ENCODE assay signal across 1 cellular context in the genomic region with DNA sequence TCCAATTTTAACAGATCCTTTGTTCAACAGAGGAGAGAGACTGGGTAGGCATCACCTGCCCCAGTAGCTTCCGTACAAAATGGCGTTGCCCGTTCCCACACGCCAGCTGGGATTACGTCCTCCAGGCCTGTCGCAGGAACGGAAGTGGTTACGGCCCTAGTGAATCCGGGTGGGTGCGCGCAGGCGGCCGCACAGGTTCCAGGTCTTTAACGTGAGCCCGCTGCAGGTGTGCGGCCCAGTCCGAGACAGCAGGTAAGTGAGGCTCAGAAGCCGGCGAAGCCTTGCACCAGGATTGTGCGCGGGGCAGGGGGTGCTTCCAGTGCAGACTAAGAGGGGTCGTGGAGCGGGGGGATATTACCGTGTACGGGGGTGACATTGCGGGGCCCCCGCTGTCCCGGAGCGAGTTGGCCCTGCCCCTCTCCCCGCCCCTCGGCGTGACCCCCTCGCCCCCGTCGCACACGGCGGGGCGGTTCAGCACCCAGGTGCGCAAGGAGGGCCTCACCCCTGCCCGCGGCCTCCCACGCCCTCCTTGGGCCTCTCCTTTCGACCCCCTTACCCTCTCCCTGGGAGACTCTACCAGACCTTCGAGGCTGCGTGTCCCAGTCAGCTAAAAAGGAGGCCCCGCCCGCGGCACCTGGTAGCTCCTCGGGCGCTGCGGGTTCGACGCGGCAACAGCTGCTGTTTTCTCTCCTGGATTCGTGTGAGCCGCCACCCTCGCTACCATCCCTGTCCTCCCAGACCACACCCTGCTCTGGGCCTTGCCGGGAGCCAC.
TF ChIP-seq lines count a peak whose summit lies in the region.

A gene with protein sequence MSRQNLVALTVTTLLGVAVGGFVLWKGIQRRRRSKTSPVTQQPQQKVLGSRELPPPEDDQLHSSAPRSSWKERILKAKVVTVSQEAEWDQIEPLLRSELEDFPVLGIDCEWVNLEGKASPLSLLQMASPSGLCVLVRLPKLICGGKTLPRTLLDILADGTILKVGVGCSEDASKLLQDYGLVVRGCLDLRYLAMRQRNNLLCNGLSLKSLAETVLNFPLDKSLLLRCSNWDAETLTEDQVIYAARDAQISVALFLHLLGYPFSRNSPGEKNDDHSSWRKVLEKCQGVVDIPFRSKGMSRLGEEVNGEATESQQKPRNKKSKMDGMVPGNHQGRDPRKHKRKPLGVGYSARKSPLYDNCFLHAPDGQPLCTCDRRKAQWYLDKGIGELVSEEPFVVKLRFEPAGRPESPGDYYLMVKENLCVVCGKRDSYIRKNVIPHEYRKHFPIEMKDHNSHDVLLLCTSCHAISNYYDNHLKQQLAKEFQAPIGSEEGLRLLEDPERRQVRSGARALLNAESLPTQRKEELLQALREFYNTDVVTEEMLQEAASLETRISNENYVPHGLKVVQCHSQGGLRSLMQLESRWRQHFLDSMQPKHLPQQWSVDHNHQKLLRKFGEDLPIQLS (plus strand): TSS at position 159 of the 772 bp plus-strand sequence. CDS start 17,973 bp downstream, outside the sequence.

TF ChIP-seq in HepG2, 621 proteins besides CTCF, POLR2A, EP300 and RAD21 (continued from another document and continues in another):
- TF ChIP-seq IRX3 (CRISPR knock-in tag; IDR thresholded peaks at IDR 0.05; ENCODE audit: borderline replicate concordance, low read depth), result no peak
- TF ChIP-seq ZNF563 (CRISPR knock-in tag; IDR thresholded peaks at IDR 0.05), result peak; percentile 73
- TF ChIP-seq ZNF468 (CRISPR knock-in tag; IDR thresholded peaks at IDR 0.05), result no peak
- no peak for TF ChIP-seq ARNT (IDR thresholded peaks at IDR 0.05)
- no peak for TF ChIP-seq ZNF3 (CRISPR knock-in tag; IDR thresholded peaks at IDR 0.05)
- TF ChIP-seq MTA3 (CRISPR knock-in tag; IDR thresholded peaks at IDR 0.05), result no peak
- TF ChIP-seq CBX2 (IDR thresholded peaks at IDR 0.05; ENCODE audit: low read depth, low read length), result no peak
- no peak; the same call in 1 of the 2 replicates for TF ChIP-seq CBX2 (CRISPR knock-in tag; IDR thresholded peaks at IDR 0.05; ENCODE audit: low read depth)
- TF ChIP-seq MAF1 (CRISPR knock-in tag; IDR thresholded peaks at IDR 0.05; ENCODE audit: borderline replicate concordance), result no peak
- TF ChIP-seq PHF8 (CRISPR knock-in tag; IDR thresholded peaks at IDR 0.05), result peak; percentile 93
- TF ChIP-seq, protein P1, sequence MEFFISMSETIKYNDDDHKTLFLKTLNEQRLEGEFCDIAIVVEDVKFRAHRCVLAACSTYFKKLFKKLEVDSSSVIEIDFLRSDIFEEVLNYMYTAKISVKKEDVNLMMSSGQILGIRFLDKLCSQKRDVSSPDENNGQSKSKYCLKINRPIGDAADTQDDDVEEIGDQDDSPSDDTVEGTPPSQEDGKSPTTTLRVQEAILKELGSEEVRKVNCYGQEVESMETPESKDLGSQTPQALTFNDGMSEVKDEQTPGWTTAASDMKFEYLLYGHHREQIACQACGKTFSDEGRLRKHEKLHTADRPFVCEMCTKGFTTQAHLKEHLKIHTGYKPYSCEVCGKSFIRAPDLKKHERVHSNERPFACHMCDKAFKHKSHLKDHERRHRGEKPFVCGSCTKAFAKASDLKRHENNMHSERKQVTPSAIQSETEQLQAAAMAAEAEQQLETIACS (CRISPR knock-in tag; IDR thresholded peaks at IDR 0.05), result peak; percentile 63; the same call in 1 of the 2 replicates
- TF ChIP-seq, protein P2, sequence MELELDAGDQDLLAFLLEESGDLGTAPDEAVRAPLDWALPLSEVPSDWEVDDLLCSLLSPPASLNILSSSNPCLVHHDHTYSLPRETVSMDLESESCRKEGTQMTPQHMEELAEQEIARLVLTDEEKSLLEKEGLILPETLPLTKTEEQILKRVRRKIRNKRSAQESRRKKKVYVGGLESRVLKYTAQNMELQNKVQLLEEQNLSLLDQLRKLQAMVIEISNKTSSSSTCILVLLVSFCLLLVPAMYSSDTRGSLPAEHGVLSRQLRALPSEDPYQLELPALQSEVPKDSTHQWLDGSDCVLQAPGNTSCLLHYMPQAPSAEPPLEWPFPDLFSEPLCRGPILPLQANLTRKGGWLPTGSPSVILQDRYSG (CRISPR knock-in tag; IDR thresholded peaks at IDR 0.05), result peak; percentile 47; the same call in 1 of the 2 replicates
- TF ChIP-seq, protein P3, sequence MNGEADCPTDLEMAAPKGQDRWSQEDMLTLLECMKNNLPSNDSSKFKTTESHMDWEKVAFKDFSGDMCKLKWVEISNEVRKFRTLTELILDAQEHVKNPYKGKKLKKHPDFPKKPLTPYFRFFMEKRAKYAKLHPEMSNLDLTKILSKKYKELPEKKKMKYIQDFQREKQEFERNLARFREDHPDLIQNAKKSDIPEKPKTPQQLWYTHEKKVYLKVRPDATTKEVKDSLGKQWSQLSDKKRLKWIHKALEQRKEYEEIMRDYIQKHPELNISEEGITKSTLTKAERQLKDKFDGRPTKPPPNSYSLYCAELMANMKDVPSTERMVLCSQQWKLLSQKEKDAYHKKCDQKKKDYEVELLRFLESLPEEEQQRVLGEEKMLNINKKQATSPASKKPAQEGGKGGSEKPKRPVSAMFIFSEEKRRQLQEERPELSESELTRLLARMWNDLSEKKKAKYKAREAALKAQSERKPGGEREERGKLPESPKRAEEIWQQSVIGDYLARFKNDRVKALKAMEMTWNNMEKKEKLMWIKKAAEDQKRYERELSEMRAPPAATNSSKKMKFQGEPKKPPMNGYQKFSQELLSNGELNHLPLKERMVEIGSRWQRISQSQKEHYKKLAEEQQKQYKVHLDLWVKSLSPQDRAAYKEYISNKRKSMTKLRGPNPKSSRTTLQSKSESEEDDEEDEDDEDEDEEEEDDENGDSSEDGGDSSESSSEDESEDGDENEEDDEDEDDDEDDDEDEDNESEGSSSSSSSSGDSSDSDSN (CRISPR knock-in tag; IDR thresholded peaks at IDR 0.05), result peak; percentile 87
- TF ChIP-seq CCAR2 (optimal IDR thresholded peaks at IDR 0.05; ENCODE audit: low read depth, low read length), result no peak
- TF ChIP-seq ZNF431 (CRISPR knock-in tag; IDR thresholded peaks at IDR 0.05; ENCODE audit: borderline replicate concordance, low read depth), result 0 out of 2 replicates have a peak, but pooled peaks have one; percentile 70
- TF ChIP-seq RXRA (CRISPR knock-in tag; IDR thresholded peaks at IDR 0.05), result peak; percentile 83
- TF ChIP-seq ZNF557 (CRISPR knock-in tag; IDR thresholded peaks at IDR 0.05), result no peak
- no peak for TF ChIP-seq KLF6 (CRISPR knock-in tag; IDR thresholded peaks at IDR 0.05)
- TF ChIP-seq SMARCE1 (IDR thresholded peaks at IDR 0.05; ENCODE audit: borderline replicate concordance), result no peak
- TF ChIP-seq ZNF775 (CRISPR knock-in tag; IDR thresholded peaks at IDR 0.05; ENCODE audit: borderline replicate concordance), result no peak
- TF ChIP-seq NR2F1 (CRISPR knock-in tag; IDR thresholded peaks at IDR 0.05), result peak; percentile 59 to 64; a peak in 3 of 4 replicates
- TF ChIP-seq, protein P4, sequence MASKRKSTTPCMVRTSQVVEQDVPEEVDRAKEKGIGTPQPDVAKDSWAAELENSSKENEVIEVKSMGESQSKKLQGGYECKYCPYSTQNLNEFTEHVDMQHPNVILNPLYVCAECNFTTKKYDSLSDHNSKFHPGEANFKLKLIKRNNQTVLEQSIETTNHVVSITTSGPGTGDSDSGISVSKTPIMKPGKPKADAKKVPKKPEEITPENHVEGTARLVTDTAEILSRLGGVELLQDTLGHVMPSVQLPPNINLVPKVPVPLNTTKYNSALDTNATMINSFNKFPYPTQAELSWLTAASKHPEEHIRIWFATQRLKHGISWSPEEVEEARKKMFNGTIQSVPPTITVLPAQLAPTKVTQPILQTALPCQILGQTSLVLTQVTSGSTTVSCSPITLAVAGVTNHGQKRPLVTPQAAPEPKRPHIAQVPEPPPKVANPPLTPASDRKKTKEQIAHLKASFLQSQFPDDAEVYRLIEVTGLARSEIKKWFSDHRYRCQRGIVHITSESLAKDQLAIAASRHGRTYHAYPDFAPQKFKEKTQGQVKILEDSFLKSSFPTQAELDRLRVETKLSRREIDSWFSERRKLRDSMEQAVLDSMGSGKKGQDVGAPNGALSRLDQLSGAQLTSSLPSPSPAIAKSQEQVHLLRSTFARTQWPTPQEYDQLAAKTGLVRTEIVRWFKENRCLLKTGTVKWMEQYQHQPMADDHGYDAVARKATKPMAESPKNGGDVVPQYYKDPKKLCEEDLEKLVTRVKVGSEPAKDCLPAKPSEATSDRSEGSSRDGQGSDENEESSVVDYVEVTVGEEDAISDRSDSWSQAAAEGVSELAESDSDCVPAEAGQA (IDR thresholded peaks at IDR 0.05; ENCODE audit: low read depth), result peak; percentile 91
- TF ChIP-seq, protein P4 (CRISPR knock-in tag; IDR thresholded peaks at IDR 0.05; ENCODE audit: borderline replicate concordance), result no peak
- TF ChIP-seq MIXL1 (CRISPR knock-in tag; IDR thresholded peaks at IDR 0.05), result peak; percentile 39; the same call in 1 of the 2 replicates
- no peak for TF ChIP-seq ZNF460 (CRISPR knock-in tag; IDR thresholded peaks at IDR 0.05; ENCODE audit: borderline replicate concordance)
- peak; percentile 73; the same call in 1 of the 2 replicates for TF ChIP-seq ZBTB8A (CRISPR knock-in tag; IDR thresholded peaks at IDR 0.05; ENCODE audit: borderline replicate concordance, low read depth)
- peak; percentile 63; the same call in 1 of the 2 replicates for TF ChIP-seq MED1 (CRISPR knock-in tag; IDR thresholded peaks at IDR 0.05)
- TF ChIP-seq, protein P5, sequence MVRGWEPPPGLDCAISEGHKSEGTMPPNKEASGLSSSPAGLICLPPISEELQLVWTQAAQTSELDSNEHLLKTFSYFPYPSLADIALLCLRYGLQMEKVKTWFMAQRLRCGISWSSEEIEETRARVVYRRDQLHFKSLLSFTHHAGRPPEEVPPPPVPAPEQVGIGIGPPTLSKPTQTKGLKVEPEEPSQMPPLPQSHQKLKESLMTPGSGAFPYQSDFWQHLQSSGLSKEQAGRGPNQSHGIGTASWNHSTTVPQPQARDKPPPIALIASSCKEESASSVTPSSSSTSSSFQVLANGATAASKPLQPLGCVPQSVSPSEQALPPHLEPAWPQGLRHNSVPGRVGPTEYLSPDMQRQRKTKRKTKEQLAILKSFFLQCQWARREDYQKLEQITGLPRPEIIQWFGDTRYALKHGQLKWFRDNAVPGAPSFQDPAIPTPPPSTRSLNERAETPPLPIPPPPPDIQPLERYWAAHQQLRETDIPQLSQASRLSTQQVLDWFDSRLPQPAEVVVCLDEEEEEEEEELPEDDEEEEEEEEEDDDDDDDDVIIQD (CRISPR knock-in tag; IDR thresholded peaks at IDR 0.05; ENCODE audit: low read depth), result no peak
- peak; percentile 88 for TF ChIP-seq ZMYM4 (CRISPR knock-in tag; IDR thresholded peaks at IDR 0.05)
- TF ChIP-seq, protein P6, sequence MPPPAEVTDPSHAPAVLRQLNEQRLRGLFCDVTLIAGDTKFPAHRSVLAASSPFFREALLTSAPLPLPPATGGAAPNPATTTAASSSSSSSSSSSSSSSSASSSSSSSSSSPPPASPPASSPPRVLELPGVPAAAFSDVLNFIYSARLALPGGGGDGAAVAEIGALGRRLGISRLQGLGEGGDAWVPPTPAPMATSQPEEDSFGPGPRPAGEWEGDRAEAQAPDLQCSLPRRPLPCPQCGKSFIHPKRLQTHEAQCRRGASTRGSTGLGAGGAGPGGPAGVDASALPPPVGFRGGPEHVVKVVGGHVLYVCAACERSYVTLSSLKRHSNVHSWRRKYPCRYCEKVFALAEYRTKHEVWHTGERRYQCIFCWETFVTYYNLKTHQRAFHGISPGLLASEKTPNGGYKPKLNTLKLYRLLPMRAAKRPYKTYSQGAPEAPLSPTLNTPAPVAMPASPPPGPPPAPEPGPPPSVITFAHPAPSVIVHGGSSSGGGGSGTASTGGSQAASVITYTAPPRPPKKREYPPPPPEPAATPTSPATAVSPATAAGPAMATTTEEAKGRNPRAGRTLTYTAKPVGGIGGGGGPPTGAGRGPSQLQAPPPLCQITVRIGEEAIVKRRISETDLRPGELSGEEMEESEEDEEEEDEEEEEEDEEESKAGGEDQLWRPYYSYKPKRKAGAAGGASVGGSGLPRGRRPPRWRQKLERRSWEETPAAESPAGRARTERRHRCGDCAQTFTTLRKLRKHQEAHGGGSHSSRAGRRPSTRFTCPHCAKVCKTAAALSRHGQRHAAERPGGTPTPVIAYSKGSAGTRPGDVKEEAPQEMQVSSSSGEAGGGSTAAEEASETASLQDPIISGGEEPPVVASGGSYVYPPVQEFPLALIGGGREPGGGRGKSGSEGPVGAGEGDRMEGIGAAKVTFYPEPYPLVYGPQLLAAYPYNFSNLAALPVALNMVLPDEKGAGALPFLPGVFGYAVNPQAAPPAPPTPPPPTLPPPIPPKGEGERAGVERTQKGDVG (CRISPR knock-in tag; IDR thresholded peaks at IDR 0.05; ENCODE audit: borderline replicate concordance), result peak; percentile 68; the same call in 1 of the 2 replicates
- peak; percentile 84 for TF ChIP-seq HNRNPLL (IDR thresholded peaks at IDR 0.05; ENCODE audit: low read depth, low read length, poor library complexity, severe bottlenecking)
- peak; percentile 69; the same call in 1 of the 2 replicates for TF ChIP-seq ZNF235 (CRISPR knock-in tag; IDR thresholded peaks at IDR 0.05; ENCODE audit: borderline replicate concordance)
- peak; percentile 75 for TF ChIP-seq NFRKB (IDR thresholded peaks at IDR 0.05)
- no peak for TF ChIP-seq ARHGAP35 (CRISPR knock-in tag; IDR thresholded peaks at IDR 0.05; ENCODE audit: borderline replicate concordance)
- TF ChIP-seq, protein P7, sequence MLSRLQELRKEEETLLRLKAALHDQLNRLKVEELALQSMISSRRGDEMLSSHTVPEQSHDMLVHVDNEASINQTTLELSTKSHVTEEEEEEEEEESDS (CRISPR knock-in tag; IDR thresholded peaks at IDR 0.05; ENCODE audit: borderline replicate concordance), result no peak
- TF ChIP-seq IKZF4 (CRISPR knock-in tag; IDR thresholded peaks at IDR 0.05; ENCODE audit: borderline replicate concordance, low read depth, not compliant biosample characterization), result no peak
- peak; percentile 97 for TF ChIP-seq HOXA3 (CRISPR knock-in tag; IDR thresholded peaks at IDR 0.05)
